Comparison of ENCODE assay signal across 9 cellular contexts in genomic region chr1:234731371-234732085, GRCh38.
DNase-seq lines count a peak whose midpoint lies in the region; ATAC-seq and TF ChIP-seq lines count a peak whose summit lies in the region.
"Had no signal": no experiment of that assay in that cellular context is flagged by ENCODE, and none has a peak within 500 bp of the region (broad histone marks: within the 10 kb centered on the region; RNA-seq: fewer than 3 reads in every experiment).

No MANE protein-coding gene starts in this region.

- TF ChIP-seq CTCF in fibroblast of lung (conservative IDR thresholded peaks at IDR 0.05 in 1 of 2, IDR thresholded peaks at IDR 0.05 in 1 of 2; ENCODE audit: low read depth in 1 of 2, low read length in 2 of 2): no peak

- H3K27me3 Mint-ChIP-seq in T-helper 17 cell: no peaks in the 10 kb centered on the region

- no peaks in the 10 kb centered on the region for H3K36me3 Mint-ChIP-seq in T-helper 17 cell (ENCODE audit: low read depth)

- peak overlapping the region; percentile 75 for H3K4me3 Mint-ChIP-seq in T-helper 17 cell

- H2AFZ ChIP-seq in fibroblast of lung (ENCODE audit: low read length): no peak overlapping the region

- peak overlapping the region; percentile 33 for H3K4me2 ChIP-seq in fibroblast of lung (ENCODE audit: extremely low read depth, insufficient read depth, low read length)

- H3K9me3 ChIP-seq in T-helper 17 cell (ENCODE audit: control insufficient read depth, low read length, poor library complexity, severe bottlenecking): no peaks in the 10 kb centered on the region
- H3K9me3 ChIP-seq in fibroblast of lung (ENCODE audit: control insufficient read depth, insufficient read depth, low read depth, low read length): no peaks in the 10 kb centered on the region

- no peaks in the 10 kb centered on the region for H3K36me3 ChIP-seq in fibroblast of lung (ENCODE audit: control insufficient read depth, insufficient read depth, low read length)

- H3K27ac ChIP-seq in fibroblast of lung (ENCODE audit: insufficient read depth, low read length): peak overlapping the region; percentile 57
- H3K27ac ChIP-seq: 22Rv1 had no signal

- DNase-seq in DMS53 (lab: John Stamatoyannopoulos, UW): peak; percentile 32
- no peak for DNase-seq in DMS53 treated with DMSO at 0.1 percent for 48 hours (lab: John Stamatoyannopoulos, UW; ENCODE audit: unreplicated experiment)
- DNase-seq in T-helper 17 cell: peak in 1 of 3 donors; percentile 26
- peak; percentile 71 to 93 for DNase-seq in fibroblast of lung (ENCODE audit: low read depth in 2 of 2)
- DNase-seq in stimulated activated CD8-positive, alpha-beta memory T cell treated with anti-CD3 and anti-CD28 coated beads, Interleukin-7, amount 100 ng/mL, for 4 hours (ENCODE audit: low read depth in 2 of 2): peak; percentile 29 to 30
- DNase-seq in COLO668 (lab: John Stamatoyannopoulos, UW; ENCODE audit: unreplicated experiment): no peak
- no peak for DNase-seq in occipital lobe (lab: John Stamatoyannopoulos, UW)

- H3K4me1 Mint-ChIP-seq in T-helper 17 cell: peaks cover 42% of the 10 kb centered on the region

- ATAC-seq in HG02885 (IDR thresholded peaks at IDR 0.05; ENCODE audit: poor library complexity, unreplicated experiment): peak; percentile 58
- peak; percentile 10 for ATAC-seq in T-helper 17 cell

- H3K4me3 ChIP-seq in fibroblast of lung (replicated peaks in 1 of 4; ENCODE audit: control extremely low read depth in 1 of 4, insufficient read depth in 1 of 4, low read depth in 3 of 4, low read length in 4 of 4): no peak overlapping the region

- peaks cover 14% of the 10 kb centered on the region for H3K4me1 ChIP-seq in fibroblast of lung (ENCODE audit: control insufficient read depth, extremely low read depth, insufficient read depth, low read length)

- H3K9ac ChIP-seq in fibroblast of lung (ENCODE audit: insufficient read depth, low read length): no peak overlapping the region

- no peaks in the 10 kb centered on the region for H4K20me1 ChIP-seq in fibroblast of lung (ENCODE audit: control insufficient read depth, extremely low read depth, insufficient read depth, low read length)

- peak overlapping the region; percentile 99 for H3K27ac Mint-ChIP-seq in T-helper 17 cell

- H3K79me2 ChIP-seq in fibroblast of lung (ENCODE audit: control insufficient read depth, insufficient read depth, low read length): no peaks in the 10 kb centered on the region

- no peaks in the 10 kb centered on the region for H3K27me3 ChIP-seq in fibroblast of lung (ENCODE audit: control insufficient read depth, insufficient read depth, low read length)

Comparison
In these comparisons a context has a peak if more than half of its experiments do, and no peak if none do; other contexts are left out.
1. DNase-seq: peak in DMS53 (single experiment), fibroblast of lung (2 of 2) and stimulated activated CD8-positive, alpha-beta memory T cell treated with anti-CD3 and anti-CD28 coated beads, Interleukin-7, amount 100 ng/mL, for 4 hours (2 of 2); none in DMS53 treated with DMSO at 0.1 percent for 48 hours (single experiment), COLO668 (single experiment) and occipital lobe (single experiment).